ENCODE assay signal across 8 cellular contexts in genomic region chr1:156052862-156053769, GRCh38. TPM values are rescaled to one million over a fixed set of nuclear protein-coding genes. Genes with fewer than 3 reads are reported as not detected.
DNase-seq lines count a peak whose midpoint lies in the region; ATAC-seq, FAIRE-seq and TF ChIP-seq lines count a peak whose summit lies in the region.

No MANE protein-coding gene starts in this region.

- H3K27ac ChIP-seq in K562 (ENCODE audit: extremely low read depth, low read depth, low read length): peak overlapping the region; percentile 98
- H3K27ac ChIP-seq in skeletal muscle tissue (ENCODE audit: low read depth, low read length): peak overlapping the region; percentile 65

- in situ Hi-C loops in K562 (cut with MboI): no loop called here

- peak overlapping the region; percentile 82 to 93 for H3K9ac ChIP-seq in K562 (ENCODE audit: insufficient read depth in 1 of 2, low read depth in 2 of 2, low read length in 2 of 2)
- peak overlapping the region; percentile 68 to 76 (median 74) for H3K9ac ChIP-seq in skeletal muscle tissue (ENCODE audit: low read depth in 1 of 3, low read length in 3 of 3)

- H3K9me1 ChIP-seq in K562 (ENCODE audit: control insufficient read depth, insufficient read depth, low read length): no peaks in the 10 kb centered on the region

- peak; percentile 81 for DNase-seq in 8988T
- peak; percentile 76 for DNase-seq in NCI-H1694 (lab: John Stamatoyannopoulos, UW)
- DNase-seq in UCSD-AML1 (lab: John Stamatoyannopoulos, UW; ENCODE audit: unreplicated experiment): peak; percentile 82
- DNase-seq in K562 (ENCODE audit: extremely low read depth in 1 of 4, low spot score in 3 of 4): peak; percentile 82 to 89 (median 84)

- TF ChIP-seq POLR2A in K562 (conservative IDR thresholded peaks at IDR 0.05): peak; percentile 40; the same call in 1 of the 2 replicates

- peak; percentile 90 for FAIRE-seq in K562 (lab: Jason Lieb, UNC)

- POLR2A ChIA-PET in K562 (lab: Yijun Ruan, JAX): interaction anchor here (0.6 to 1.0 kb wide), 6 partner anchors 10 to 353 kb away, joined by 3 to 4 read pairs (median 3); no protein-coding TSS in a partner anchor

- H2AFZ ChIP-seq in K562 (ENCODE audit: low read depth, low read length): peak overlapping the region; percentile 92

- intact Hi-C loops in K562 (cut with micrococcal nuclease): loop anchor here (5.0 kb wide), 2 partner anchors 71 to 116 kb away; no protein-coding TSS in a partner anchor

- H3K4me3 ChIP-seq in K562 (peak overlapping the region; percentile 64), iPS-18c (ENCODE audit: insufficient read depth, low read depth, low read length) (peak overlapping the region; percentile 91), skeletal muscle tissue (ENCODE audit: low read length in 3 of 3) (peak overlapping the region; percentile 71 to 78 (median 78))

- H3K27me3 ChIP-seq in K562 (ENCODE audit: control insufficient read depth in 2 of 2, insufficient read depth in 2 of 2, low read length in 2 of 2) (no peaks in the 10 kb centered on the region), skeletal muscle tissue (ENCODE audit: control insufficient read depth in 3 of 3, insufficient read depth in 3 of 3, low read length in 3 of 3) (no peaks in the 10 kb centered on the region)

- TF ChIP-seq CTCF in K562 (IDR thresholded peaks at IDR 0.05 in 2 of 3, conservative IDR thresholded peaks at IDR 0.05 in 1 of 3; ENCODE audit: insufficient read depth in 2 of 3, low read depth in 1 of 3, low read length in 3 of 3): peak in 2 of 3 experiments; percentile 40 to 55; a peak in 4 of 6 replicates

- no peak for TF ChIP-seq EP300 in K562 (IDR thresholded peaks at IDR 0.05; ENCODE audit: low read length)

- peak overlapping the region; percentile 92 for H3K4me2 ChIP-seq in K562 (ENCODE audit: insufficient read depth, low read length)

- peaks cover 54% of the 10 kb centered on the region for H3K36me3 ChIP-seq in K562 (ENCODE audit: control insufficient read depth, insufficient read depth, low read length)
- peaks cover 15 to 28% (median 26%) of the 10 kb centered on the region in 3 donors for H3K36me3 ChIP-seq in skeletal muscle tissue (ENCODE audit: control insufficient read depth in 3 of 3, insufficient read depth in 3 of 3, low read length in 3 of 3)

- H3K79me2 ChIP-seq in K562 (ENCODE audit: control insufficient read depth, insufficient read depth, low read length): peaks cover 42% of the 10 kb centered on the region

- BruUV-seq in K562 (replicated peaks; lab: Mats Ljungman, UMichigan): TSS peak; percentile 36

- peaks cover 3% of the 10 kb centered on the region; the same call in 1 of the 2 replicates for H4K20me1 ChIP-seq in K562 (replicated peaks; ENCODE audit: control insufficient read depth, insufficient read depth, low read length)

- no peak for TF ChIP-seq RAD21 in K562 (CRISPR knock-in tag; conservative IDR thresholded peaks at IDR 0.05 in 1 of 2, IDR thresholded peaks at IDR 0.05 in 1 of 2)

- no peaks in the 10 kb centered on the region for H3K9me3 ChIP-seq in K562 (replicated peaks; ENCODE audit: control insufficient read depth, insufficient read depth, low read depth, low read length)
- H3K9me3 ChIP-seq in iPS-18c (ENCODE audit: control insufficient read depth, insufficient read depth, low read length): no peaks in the 10 kb centered on the region
- H3K9me3 ChIP-seq in skeletal muscle tissue (ENCODE audit: control insufficient read depth in 3 of 3, low read length in 3 of 3): no peaks in the 10 kb centered on the region

- CTCF ChIA-PET in K562 (lab: Yijun Ruan, JAX; ENCODE audit: low intra/inter-chr PET ratio): interaction anchor here (0.6 kb wide), 2 partner anchors 13 to 87 kb away, joined by 3 to 4 read pairs; no protein-coding TSS in a partner anchor

- ATAC-seq in GM18502 (IDR thresholded peaks at IDR 0.05; ENCODE audit: poor library complexity, unreplicated experiment) (peak; percentile 15), K562 (peak; percentile 60), GM21381 (IDR thresholded peaks at IDR 0.05; ENCODE audit: unreplicated experiment) (no peak)

- WGBS in K562 (ENCODE audit: insufficient coverage, low coverage, missing lambda C conversion rate): under 1% methylated on average over 39 of the region's 63 CpGs

- peaks cover 16 to 23% of the 10 kb centered on the region in 2 experiments; a peak in 4 of 5 replicates for H3K4me1 ChIP-seq in K562 (replicated peaks in 1 of 2; ENCODE audit: control insufficient read depth in 2 of 2, insufficient read depth in 2 of 2, low read length in 2 of 2)
- peaks cover 23 to 38% (median 23%) of the 10 kb centered on the region in 3 donors for H3K4me1 ChIP-seq in skeletal muscle tissue (ENCODE audit: control insufficient read depth in 3 of 3, insufficient read depth in 3 of 3, low read length in 3 of 3)

RNA-seq across cellular contexts. Expression of gene UBQLN4, which starts 0.5 kb away (rescaled TPM):
- total RNA-seq in K562 (2011; cell fraction: chromatin; rRNA removed; ENCODE audit: low replicate concordance): 61.1 and 123 TPM in 2 replicates
- 50.0 and 64.5 TPM in 2 replicates for total RNA-seq in K562 (2011; cell fraction: nucleolus; rRNA removed)
- total RNA-seq in K562 (2011; cell fraction: nucleoplasm; rRNA removed): 60.2 and 75.3 TPM in 2 replicates
- 35.1 and 38.1 TPM in 2 replicates for total RNA-seq in K562 (2014; rRNA removed)
- total RNA-seq in K562 (2014; rRNA removed; fragmentation: Illumina TruSeq; extraction: Trizol): 28.9 TPM in 2 replicates
- 35.8 and 37.0 TPM in 2 replicates for total RNA-seq in K562 (2015; rRNA removed; fragmentation: Illumina TruSeq; extraction: Trizol)
- total RNA-seq in K562 (2021): 59.0 and 61.3 TPM in 2 replicates
- 65.5 and 66.5 TPM in 2 replicates for polyA plus RNA-seq in K562 (2011; rRNA removed)
- polyA plus RNA-seq in K562 (2011; cell fraction: cytosol; rRNA removed): 70.3 and 86.6 TPM in 2 replicates
- polyA plus RNA-seq in K562 (2011; cell fraction: nucleus; rRNA removed): 113 and 152 TPM in 2 replicates
- polyA plus RNA-seq in K562 (2012): 42.0 and 54.4 TPM in 2 replicates
- polyA plus RNA-seq in K562 (2014; fragmentation: Illumina TruSeq; extraction: Trizol): 60.1 and 60.6 TPM in 2 replicates
- 10 to 100 TPM; 13.5 to 31.2 TPM for polyA plus RNA-seq in K562 (2014; fragmentation: Nextera tagmentation; extraction: Ambion mirVana)
- polyA plus RNA-seq in K562 (2014; rRNA removed): 55.2 and 57.7 TPM in 2 replicates
- polyA minus RNA-seq in K562 (2011; rRNA and poly(A)+ RNA removed): 46.3 and 64.9 TPM in 2 replicates
- 42.7 and 42.8 TPM in 2 replicates for polyA minus RNA-seq in K562 (2011; cell fraction: cytosol; rRNA and poly(A)+ RNA removed)
- 24.6 and 31.0 TPM in 2 replicates for polyA minus RNA-seq in K562 (2011; cell fraction: nucleus; rRNA and poly(A)+ RNA removed)
- 15.7 TPM for total RNA-seq in skeletal muscle tissue

RNA-seq across cellular contexts. Expression of gene LAMTOR2, which starts 1.5 kb away (rescaled TPM):
- total RNA-seq in K562 (2011; cell fraction: chromatin; rRNA removed; ENCODE audit: low replicate concordance): 9.0 and 18.3 TPM in 2 replicates
- total RNA-seq in K562 (2011; cell fraction: nucleolus; rRNA removed): 19.3 and 22.5 TPM in 2 replicates
- 16.0 and 16.2 TPM in 2 replicates for total RNA-seq in K562 (2011; cell fraction: nucleoplasm; rRNA removed)
- 92.7 and 98.7 TPM in 2 replicates for total RNA-seq in K562 (2014; rRNA removed)
- total RNA-seq in K562 (2014; rRNA removed; fragmentation: Illumina TruSeq; extraction: Trizol): 28.6 and 43.2 TPM in 2 replicates
- 69.3 and 74.6 TPM in 2 replicates for total RNA-seq in K562 (2015; rRNA removed; fragmentation: Illumina TruSeq; extraction: Trizol)
- 59.2 and 66.6 TPM in 2 replicates for total RNA-seq in K562 (2021)
- polyA plus RNA-seq in K562 (2011; rRNA removed): 39.0 and 62.8 TPM in 2 replicates
- 100 and 125 TPM in 2 replicates for polyA plus RNA-seq in K562 (2011; cell fraction: cytosol; rRNA removed)
- 37.5 and 38.3 TPM in 2 replicates for polyA plus RNA-seq in K562 (2011; cell fraction: nucleus; rRNA removed)
- polyA plus RNA-seq in K562 (2012): 84.9 and 94.8 TPM in 2 replicates
- polyA plus RNA-seq in K562 (2014; fragmentation: Illumina TruSeq; extraction: Trizol): 64.0 and 81.6 TPM in 2 replicates
- polyA plus RNA-seq in K562 (2014; fragmentation: Nextera tagmentation; extraction: Ambion mirVana): 100 to 1,000 TPM; 157 to 161 TPM
- polyA plus RNA-seq in K562 (2014; rRNA removed): 88.8 and 91.0 TPM in 2 replicates
- polyA minus RNA-seq in K562 (2011; rRNA and poly(A)+ RNA removed): 19.4 and 21.7 TPM in 2 replicates
- polyA minus RNA-seq in K562 (2011; cell fraction: cytosol; rRNA and poly(A)+ RNA removed): 15.4 and 23.8 TPM in 2 replicates
- 9.3 and 18.7 TPM in 2 replicates for polyA minus RNA-seq in K562 (2011; cell fraction: nucleus; rRNA and poly(A)+ RNA removed)
- total RNA-seq in skeletal muscle tissue: 35.0 TPM

RNA-seq across cellular contexts. Expression of gene RAB25, which starts 7.8 kb away (rescaled TPM):
- total RNA-seq in K562 (2011; cell fraction: chromatin; rRNA removed; ENCODE audit: low replicate concordance): not detected in 2 replicates
- total RNA-seq in K562 (2011; cell fraction: nucleolus; rRNA removed): not detected in 2 replicates
- not detected in 2 replicates for total RNA-seq in K562 (2011; cell fraction: nucleoplasm; rRNA removed)
- total RNA-seq in K562 (2014; rRNA removed) (not detected in 2 replicates), K562 (2014; rRNA removed; fragmentation: Illumina TruSeq; extraction: Trizol) (not detected in 2 replicates), K562 (2015; rRNA removed; fragmentation: Illumina TruSeq; extraction: Trizol) (not detected in 2 replicates), K562 (2021) (0.27 and 0.49 TPM in 2 replicates), skeletal muscle tissue (not detected)
- polyA plus RNA-seq in K562 (2011; rRNA removed) (0.10 and 0.68 TPM in 2 replicates), K562 (2014; fragmentation: Illumina TruSeq; extraction: Trizol) (not detected in 2 replicates), K562 (2014; fragmentation: Nextera tagmentation; extraction: Ambion mirVana) (under 1 TPM in 1 of 2 experiments, not detected in 1; 0.13 TPM), K562 (2014; rRNA removed) (0.45 TPM in 1 of 2 replicates, not detected in the other)
- polyA plus RNA-seq in K562 (2011; cell fraction: cytosol; rRNA removed): 0.30 and 0.37 TPM in 2 replicates
- 0.24 TPM in 1 of 2 replicates, not detected in the other for polyA plus RNA-seq in K562 (2011; cell fraction: nucleus; rRNA removed)
- 0.18 and 0.36 TPM in 2 replicates for polyA plus RNA-seq in K562 (2012)
- polyA minus RNA-seq in K562 (2011; rRNA and poly(A)+ RNA removed): 0.75 TPM in 1 of 2 replicates, not detected in the other
- not detected in 2 replicates for polyA minus RNA-seq in K562 (2011; cell fraction: cytosol; rRNA and poly(A)+ RNA removed)
- not detected in 2 replicates for polyA minus RNA-seq in K562 (2011; cell fraction: nucleus; rRNA and poly(A)+ RNA removed)

RNA-seq across cellular contexts. Expression of gene MEX3A, which starts 29.1 kb away (rescaled TPM):
- total RNA-seq in K562 (2011; cell fraction: chromatin; rRNA removed; ENCODE audit: low replicate concordance): 4.5 and 10.4 TPM in 2 replicates
- total RNA-seq in K562 (2011; cell fraction: nucleolus; rRNA removed): 5.4 and 5.8 TPM in 2 replicates
- total RNA-seq in K562 (2011; cell fraction: nucleoplasm; rRNA removed): 5.7 and 7.9 TPM in 2 replicates
- total RNA-seq in K562 (2014; rRNA removed) (7.3 and 8.0 TPM in 2 replicates), K562 (2014; rRNA removed; fragmentation: Illumina TruSeq; extraction: Trizol) (4.2 and 4.4 TPM in 2 replicates), K562 (2015; rRNA removed; fragmentation: Illumina TruSeq; extraction: Trizol) (4.7 and 5.1 TPM in 2 replicates), K562 (2021) (13.7 and 14.5 TPM in 2 replicates), skeletal muscle tissue (6.8 TPM)
- polyA plus RNA-seq in K562 (2011; rRNA removed) (5.2 and 9.0 TPM in 2 replicates), K562 (2014; fragmentation: Illumina TruSeq; extraction: Trizol) (9.2 and 10.1 TPM in 2 replicates), K562 (2014; fragmentation: Nextera tagmentation; extraction: Ambion mirVana) (under 1 TPM; 0.36 to 0.37 TPM), K562 (2014; rRNA removed) (8.7 and 11.0 TPM in 2 replicates)
- 11.1 and 12.3 TPM in 2 replicates for polyA plus RNA-seq in K562 (2011; cell fraction: cytosol; rRNA removed)
- polyA plus RNA-seq in K562 (2011; cell fraction: nucleus; rRNA removed): 14.4 and 17.6 TPM in 2 replicates
- 3.8 and 8.5 TPM in 2 replicates for polyA plus RNA-seq in K562 (2012)
- 5.8 and 6.9 TPM in 2 replicates for polyA minus RNA-seq in K562 (2011; rRNA and poly(A)+ RNA removed)
- polyA minus RNA-seq in K562 (2011; cell fraction: cytosol; rRNA and poly(A)+ RNA removed): 10.8 and 15.0 TPM in 2 replicates
- 2.6 and 5.0 TPM in 2 replicates for polyA minus RNA-seq in K562 (2011; cell fraction: nucleus; rRNA and poly(A)+ RNA removed)

RNA-seq across cellular contexts. Expression of gene SSR2, which starts 32.4 kb away (rescaled TPM):
- 135 and 263 TPM in 2 replicates for total RNA-seq in K562 (2011; cell fraction: chromatin; rRNA removed; ENCODE audit: low replicate concordance)
- total RNA-seq in K562 (2011; cell fraction: nucleolus; rRNA removed): 381 and 406 TPM in 2 replicates
- 336 and 340 TPM in 2 replicates for total RNA-seq in K562 (2011; cell fraction: nucleoplasm; rRNA removed)
- total RNA-seq in K562 (2014; rRNA removed) (161 and 196 TPM in 2 replicates), K562 (2014; rRNA removed; fragmentation: Illumina TruSeq; extraction: Trizol) (211 and 214 TPM in 2 replicates), K562 (2015; rRNA removed; fragmentation: Illumina TruSeq; extraction: Trizol) (228 TPM in 2 replicates), K562 (2021) (167 and 183 TPM in 2 replicates), skeletal muscle tissue (276 TPM)
- polyA plus RNA-seq in K562 (2011; rRNA removed) (411 and 494 TPM in 2 replicates), K562 (2014; fragmentation: Illumina TruSeq; extraction: Trizol) (350 and 402 TPM in 2 replicates), K562 (2014; fragmentation: Nextera tagmentation; extraction: Ambion mirVana) (100 to 1,000 TPM; 370 to 392 TPM), K562 (2014; rRNA removed) (240 and 277 TPM in 2 replicates)
- 526 and 973 TPM in 2 replicates for polyA plus RNA-seq in K562 (2011; cell fraction: cytosol; rRNA removed)
- 138 and 218 TPM in 2 replicates for polyA plus RNA-seq in K562 (2011; cell fraction: nucleus; rRNA removed)
- 186 and 526 TPM in 2 replicates for polyA plus RNA-seq in K562 (2012)
- 232 and 241 TPM in 2 replicates for polyA minus RNA-seq in K562 (2011; rRNA and poly(A)+ RNA removed)
- polyA minus RNA-seq in K562 (2011; cell fraction: cytosol; rRNA and poly(A)+ RNA removed): 105 and 113 TPM in 2 replicates
- polyA minus RNA-seq in K562 (2011; cell fraction: nucleus; rRNA and poly(A)+ RNA removed): 23.0 and 51.5 TPM in 2 replicates
